Comparison of ENCODE assay signal across 22 cellular contexts in the genomic region with DNA sequence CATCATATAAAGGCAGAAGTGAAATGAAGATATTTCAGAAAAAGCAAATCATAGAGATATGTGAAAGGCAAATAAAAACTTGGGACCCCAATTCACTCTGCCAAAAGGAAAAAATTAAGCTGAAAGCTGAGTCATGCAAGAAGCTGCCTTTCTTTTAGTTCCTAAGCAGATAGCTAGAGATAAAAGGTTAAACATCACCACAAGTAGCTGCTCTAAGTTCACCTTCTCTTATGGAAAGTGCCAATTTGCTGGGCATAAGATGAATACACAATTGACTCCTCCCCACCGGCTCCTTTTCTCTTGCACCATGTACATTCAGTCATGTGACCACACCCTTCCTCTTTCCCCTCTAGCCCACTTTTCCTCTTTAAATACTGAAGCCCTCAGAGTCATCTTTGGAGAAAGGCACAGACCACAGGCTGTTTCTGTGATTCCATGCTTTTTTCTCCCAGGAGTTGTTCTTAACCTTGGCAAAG.
"Had no signal": no experiment of that assay in that cellular context is flagged by ENCODE, and none has a peak within 500 bp of the region (broad histone marks: within the 10 kb centered on the region; RNA-seq: fewer than 3 reads in every experiment).

No MANE protein-coding gene starts in this region.

- H3K4me3 Mint-ChIP-seq: activated B cell treated with CpG ODN at 0.5 μM for 24 hours; activated CD4-positive, alpha-beta T cell treated with anti-CD3 and anti-CD28 coated beads for 36 hours; activated T-cell treated with anti-CD3 and anti-CD28 coated beads, Interleukin-2, amount 50 U/mL, for 24 hours; activated T-helper 17 cell treated with anti-CD3 and anti-CD28 coated beads, Interleukin-2, amount 50 U/mL, for 72 hours; central memory CD8-positive, alpha-beta T cell; memory B cell; natural killer cell treated with Interleukin-12 subunit alpha and Interleukin-12 subunit beta and Interleukin-15 and Interleukin-18, amount 100 ng/mL, for 72 hours had no signal

- H3K27ac Mint-ChIP-seq: activated B cell treated with CpG ODN at 0.5 μM for 24 hours; activated CD4-positive, alpha-beta T cell treated with anti-CD3 and anti-CD28 coated beads for 36 hours; activated naive CD4-positive, alpha-beta T cell treated with anti-CD3 and anti-CD28 coated beads, Interleukin-2, amount 50 U/mL, for 72 hours; activated T-cell treated with anti-CD3 and anti-CD28 coated beads, Interleukin-2, amount 50 U/mL, for 24 hours; activated T-helper 17 cell treated with anti-CD3 and anti-CD28 coated beads, Interleukin-2, amount 50 U/mL, for 72 hours; memory B cell; natural killer cell treated with Interleukin-12 subunit alpha and Interleukin-12 subunit beta and Interleukin-15 and Interleukin-18, amount 100 ng/mL, for 72 hours; progenitor cell of endocrine pancreas had no signal

- H3K27me3 Mint-ChIP-seq: activated B cell treated with CpG ODN at 0.5 μM for 24 hours; activated CD4-positive, alpha-beta T cell treated with anti-CD3 and anti-CD28 coated beads for 36 hours; activated T-cell treated with anti-CD3 and anti-CD28 coated beads, Interleukin-2, amount 50 U/mL, for 24 hours; activated T-helper 17 cell treated with anti-CD3 and anti-CD28 coated beads, Interleukin-2, amount 50 U/mL, for 72 hours had no signal

- H3K4me1 Mint-ChIP-seq: activated B cell treated with CpG ODN at 0.5 μM for 24 hours; activated T-helper 17 cell treated with anti-CD3 and anti-CD28 coated beads, Interleukin-2, amount 50 U/mL, for 72 hours; central memory CD8-positive, alpha-beta T cell; memory B cell had no signal

- DNase-seq: activated B cell treated with CpG ODN at 0.5 μM for 24 hours; activated CD4-positive, alpha-beta T cell treated with anti-CD3 and anti-CD28 coated beads for 36 hours; activated CD4-positive, alpha-beta T cell treated with anti-CD3 and anti-CD28 coated beads, Interleukin-2, amount 50 U/mL, for 4 hours; activated CD8-positive, alpha-beta memory T cell treated with anti-CD3 and anti-CD28 coated beads for 24 hours; activated CD8-positive, alpha-beta memory T cell treated with anti-CD3 and anti-CD28 coated beads, Interleukin-2, amount 50 U/mL, for 4 hours; activated T-cell treated with anti-CD3 and anti-CD28 coated beads, Interleukin-2, amount 50 U/mL, for 24 hours; adrenal gland; effector memory CD4-positive, alpha-beta T cell; gastrocnemius medialis; head of caudate nucleus; hypothalamus; retina; spleen; stimulated activated CD4-positive, alpha-beta T cell treated with anti-CD3 and anti-CD28 coated beads, Interleukin-4, amount 100 ng/mL, for 1 hour; stimulated activated naive CD4-positive, alpha-beta T cell; upper lobe of left lung had no signal

- ATAC-seq: activated CD4-positive, alpha-beta T cell treated with anti-CD3 and anti-CD28 coated beads for 36 hours; activated naive CD4-positive, alpha-beta T cell treated with anti-CD3 and anti-CD28 coated beads, Interleukin-2, amount 50 U/mL, for 72 hours; activated T-helper 17 cell treated with anti-CD3 and anti-CD28 coated beads, Interleukin-2, amount 50 U/mL, for 72 hours; gastrocnemius medialis; natural killer cell treated with Interleukin-12 subunit alpha and Interleukin-12 subunit beta and Interleukin-15 and Interleukin-18, amount 100 ng/mL, for 72 hours had no signal
